28 cellular contexts compared by ENCODE assay signal in the genomic region with DNA sequence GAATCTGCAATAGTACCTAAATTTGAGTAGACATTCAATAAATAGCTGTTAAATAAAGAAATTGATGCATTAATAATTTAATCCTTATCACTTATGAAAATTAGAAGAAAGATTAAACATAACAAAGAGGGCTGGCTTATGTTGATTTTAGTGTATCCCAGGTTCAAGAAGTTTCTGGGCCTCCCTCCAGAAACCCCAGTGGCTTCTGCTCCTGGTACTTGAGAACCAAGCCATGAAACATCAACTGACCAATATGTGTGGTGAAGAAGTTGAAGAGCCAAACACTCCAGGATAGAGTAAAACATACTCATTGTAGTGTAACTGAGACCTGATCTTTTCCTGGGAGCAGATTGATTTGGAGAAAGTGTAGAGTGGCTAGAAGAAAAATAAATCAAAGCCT.
"Had no signal": no experiment of that assay in that cellular context is flagged by ENCODE, and none has a peak within 500 bp of the region (broad histone marks: within the 10 kb centered on the region; RNA-seq: fewer than 3 reads in every experiment).

No MANE protein-coding gene starts in this region.

- ATAC-seq: natural killer cell; psoas muscle; right cardiac atrium; right lobe of liver; stimulated activated effector memory CD8-positive, alpha-beta T cell treated with anti-CD3 and anti-CD28 coated beads, Interleukin-12 subunit alpha, Interleukin-12 subunit beta, amount 100 ng/mL, for 72 hours; stimulated activated naive B cell treated with anti-CD40 and anti-IgM and Interleukin-4, amounts not matched to agents 10 μg/mL and 1 μg/mL and 100 μg/mL, for 72 hours; upper lobe of right lung had no signal

- H3K27me3 Mint-ChIP-seq: progenitor cell of endocrine pancreas; stimulated activated naive B cell treated with anti-CD40 and anti-IgM and Interleukin-4, amounts not matched to agents 10 μg/mL and 1 μg/mL and 100 μg/mL, for 72 hours; stimulated activated naive CD8-positive, alpha-beta T cell treated with anti-CD3 and anti-CD28 coated beads, Interleukin-15, Interleukin-2, amounts not matched to agents 100 ng/mL and 50 ng/mL, for 24 hours; type B pancreatic cell had no signal

- H3K36me3 ChIP-seq: neural progenitor cell, ovary, right lobe of liver, sigmoid colon, stomach, thoracic aorta, tibial artery, transverse colon, upper lobe of right lung, uterus had no signal

- H3K9me3 Mint-ChIP-seq: nephron; neural progenitor cell; stimulated activated naive B cell treated with anti-CD40 and anti-IgM and Interleukin-4, amounts not matched to agents 10 μg/mL and 1 μg/mL and 100 μg/mL, for 72 hours; type B pancreatic cell had no signal

- H3K4me3 ChIP-seq: neural progenitor cell, ovary, psoas muscle, right lobe of liver, sigmoid colon, stomach, thoracic aorta, tibial artery, transverse colon, upper lobe of right lung, uterus had no signal

- H3K27ac Mint-ChIP-seq: natural killer cell; nephron; neural progenitor cell; progenitor cell of endocrine pancreas; stimulated activated effector memory CD8-positive, alpha-beta T cell treated with anti-CD3 and anti-CD28 coated beads, Interleukin-12 subunit alpha, Interleukin-12 subunit beta, amount 100 ng/mL, for 72 hours; stimulated activated naive B cell treated with anti-CD40 and anti-IgM and Interleukin-4, amounts not matched to agents 10 μg/mL and 1 μg/mL and 100 μg/mL, for 72 hours; stimulated activated naive CD8-positive, alpha-beta T cell treated with anti-CD3 and anti-CD28 coated beads, Interleukin-15, Interleukin-2, amounts not matched to agents 100 ng/mL and 50 ng/mL, for 24 hours; type B pancreatic cell had no signal

- H3K4me1 ChIP-seq: neural progenitor cell, parathyroid adenoma, psoas muscle, right lobe of liver, sigmoid colon, stomach, tibial artery, transverse colon, upper lobe of right lung, uterus had no signal

- H3K27me3 ChIP-seq: neural progenitor cell, right lobe of liver, sigmoid colon, stomach, tibial artery, transverse colon, upper lobe of right lung, uterus had no signal

- H3K9me3 ChIP-seq: ovary, psoas muscle, right lobe of liver, sigmoid colon, stomach, thoracic aorta, tibial artery, transverse colon, upper lobe of right lung, uterus had no signal

- DNase-seq: natural killer cell; occipital lobe; ovary; posterior cingulate gyrus; psoas muscle; right cardiac atrium; right lobe of liver; sigmoid colon; small intestine; stimulated activated CD4-positive, alpha-beta T cell treated with anti-CD3 and anti-CD28 coated beads, Interleukin-15, amount 100 ng/mL, for 24 hours; stimulated activated CD4-positive, alpha-beta T cell treated with anti-CD3 and anti-CD28 coated beads, Interleukin-2, amount 100 ng/mL, for 24 hours; stimulated activated CD4-positive, alpha-beta T cell treated with anti-CD3 and anti-CD28 coated beads, Interleukin-2, amount 100 ng/mL, for 48 hours; stimulated activated CD4-positive, alpha-beta T cell treated with anti-CD3 and anti-CD28 coated beads, Interleukin-4, amount 100 ng/mL, for 24 hours; stimulated activated naive B cell treated with anti-CD40 and anti-IgM and Interleukin-4, amounts not matched to agents 10 μg/mL and 1 μg/mL and 100 μg/mL, for 72 hours; stimulated activated naive CD4-positive, alpha-beta T cell treated with Interleukin-2 at 50 U/mL for 16 hours; stomach; tibial artery; transverse colon; upper lobe of right lung; uterus had no signal

- H3K4me3 Mint-ChIP-seq: natural killer cell; nephron; neural progenitor cell; stimulated activated effector memory CD8-positive, alpha-beta T cell treated with anti-CD3 and anti-CD28 coated beads, Interleukin-12 subunit alpha, Interleukin-12 subunit beta, amount 100 ng/mL, for 72 hours; stimulated activated naive B cell treated with anti-CD40 and anti-IgM and Interleukin-4, amounts not matched to agents 10 μg/mL and 1 μg/mL and 100 μg/mL, for 72 hours; stimulated activated naive CD8-positive, alpha-beta T cell treated with anti-CD3 and anti-CD28 coated beads, Interleukin-15, Interleukin-2, amounts not matched to agents 100 ng/mL and 50 ng/mL, for 24 hours; type B pancreatic cell had no signal

- H3K36me3 Mint-ChIP-seq: natural killer cell; neural progenitor cell; stimulated activated effector memory CD8-positive, alpha-beta T cell treated with anti-CD3 and anti-CD28 coated beads, Interleukin-12 subunit alpha, Interleukin-12 subunit beta, amount 100 ng/mL, for 72 hours; stimulated activated naive B cell treated with anti-CD40 and anti-IgM and Interleukin-4, amounts not matched to agents 10 μg/mL and 1 μg/mL and 100 μg/mL, for 72 hours; type B pancreatic cell had no signal

- H3K4me1 Mint-ChIP-seq: natural killer cell; nephron; neural progenitor cell; stimulated activated effector memory CD8-positive, alpha-beta T cell treated with anti-CD3 and anti-CD28 coated beads, Interleukin-12 subunit alpha, Interleukin-12 subunit beta, amount 100 ng/mL, for 72 hours had no signal

- H3K27ac ChIP-seq: neural progenitor cell, ovary, parathyroid adenoma, psoas muscle, right lobe of liver, sigmoid colon, stomach, thoracic aorta, tibial artery, transverse colon, upper lobe of right lung, uterus had no signal
